Comparison of ENCODE assay signal across 18 cellular contexts in the genomic region with DNA sequence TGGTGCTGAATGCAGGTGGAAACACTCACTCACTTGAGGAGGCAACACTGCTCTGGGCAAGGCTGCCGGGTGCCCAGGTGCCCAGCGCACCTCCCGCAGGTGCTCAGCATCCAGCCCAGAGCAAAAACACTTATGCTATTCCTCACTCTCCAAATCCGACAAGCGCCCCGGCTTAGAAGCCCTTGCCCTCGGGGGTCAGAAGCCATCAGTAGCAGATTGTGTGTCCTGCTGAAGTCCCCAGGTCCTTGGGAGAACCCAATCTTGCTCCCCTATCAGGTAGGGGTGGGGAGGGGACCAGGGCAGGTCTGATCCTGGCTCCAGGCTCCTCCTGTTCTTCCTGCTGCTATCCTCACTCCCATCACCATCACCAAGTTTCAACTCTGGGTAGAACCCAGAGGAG. TPM values are rescaled to one million over a fixed set of nuclear protein-coding genes. Genes with fewer than 3 reads are reported as not detected.
A peak's percentile ranks its signal among the peaks of the same experiment; 100 is the strongest.
DNase-seq lines count a peak whose midpoint lies in the region; ATAC-seq and TF ChIP-seq lines count a peak whose summit lies in the region.
"Had no signal": no experiment of that assay in that cellular context is flagged by ENCODE, and none has a peak within 500 bp of the region (broad histone marks: within the 10 kb centered on the region; RNA-seq: fewer than 3 reads in every experiment).

No MANE protein-coding gene starts in this region.

- H3K36me3 ChIP-seq in RWPE2 (ENCODE audit: low read depth) (peaks cover 59% of the 10 kb centered on the region), neutrophil (peaks cover 100% of the 10 kb centered on the region), tibial artery (peaks cover 71 to 91% (median 74%) of the 10 kb centered on the region in 3 donors), stomach (peaks cover 72 to 92% (median 91%) of the 10 kb centered on the region in 4 donors)

- H3K4me1 Mint-ChIP-seq in activated naive CD8-positive, alpha-beta T cell treated with anti-CD3 and anti-CD28 coated beads, Interleukin-2, amount 10 ng/mL, durations not matched to agents 7 days and 5 days, result no peaks in the 10 kb centered on the region
- H3K4me1 Mint-ChIP-seq in activated naive CD8-positive, alpha-beta T cell treated with anti-CD3 and anti-CD28 coated beads for 36 hours, result no peaks in the 10 kb centered on the region

- TF ChIP-seq POLR2A in stomach (IDR thresholded peaks at IDR 0.05), result no peak

- no peak overlapping the region for H3K27ac Mint-ChIP-seq in activated naive CD8-positive, alpha-beta T cell treated with anti-CD3 and anti-CD28 coated beads, Interleukin-2, amount 10 ng/mL, durations not matched to agents 7 days and 5 days
- H3K27ac Mint-ChIP-seq in activated naive CD8-positive, alpha-beta T cell treated with anti-CD3 and anti-CD28 coated beads for 36 hours, result no peak overlapping the region

- no peak overlapping the region for H3K27ac ChIP-seq in RWPE2 (ENCODE audit: poor library complexity, severe bottlenecking)
- H3K27ac ChIP-seq in neutrophil, result peak overlapping the region; percentile 14
- H3K27ac ChIP-seq in tibial artery, result no peak overlapping the region
- no peak overlapping the region for H3K27ac ChIP-seq in stomach
- H3K27ac ChIP-seq: KMS-11, SJSA1 had no signal

- H3K9me3 ChIP-seq in RWPE2 (ENCODE audit: severe bottlenecking), result no peaks in the 10 kb centered on the region
- H3K9me3 ChIP-seq in neutrophil, result no peaks in the 10 kb centered on the region
- no peaks in the 10 kb centered on the region for H3K9me3 ChIP-seq in tibial artery
- H3K9me3 ChIP-seq in stomach, result no peaks in the 10 kb centered on the region
- H3K9me3 ChIP-seq: SJSA1 had no signal

- no peak overlapping the region for H3K4me3 ChIP-seq in RWPE2 (ENCODE audit: severe bottlenecking)
- H3K4me3 ChIP-seq in neutrophil (ENCODE audit: low read depth in 1 of 2, low read length in 1 of 2), result no peak overlapping the region
- no peak overlapping the region for H3K4me3 ChIP-seq in tibial artery
- H3K4me3 ChIP-seq in stomach, result no peak overlapping the region
- H3K4me3 ChIP-seq: SJSA1 had no signal

- H3K4me1 ChIP-seq in RWPE2 (ENCODE audit: insufficient read depth, poor library complexity, severe bottlenecking) (no peaks in the 10 kb centered on the region), neutrophil (ENCODE audit: control insufficient read depth in 1 of 2, insufficient read depth in 1 of 2, low read depth in 1 of 2, low read length in 1 of 2) (no peaks in the 10 kb centered on the region), tibial artery (no peaks in the 10 kb centered on the region), stomach (peaks cover 0 to 13% (median 3%) of the 10 kb centered on the region in 4 donors)
- H3K4me1 ChIP-seq: SJSA1 had no signal

- DNase-seq in activated naive CD8-positive, alpha-beta T cell treated with anti-CD3 and anti-CD28 coated beads, Interleukin-2, amount 10 ng/mL, durations not matched to agents 7 days and 5 days, result peak; percentile 15
- no peak for DNase-seq in activated naive CD8-positive, alpha-beta T cell treated with anti-CD3 and anti-CD28 coated beads for 36 hours
- peak; percentile 42 for DNase-seq in RWPE2 (ENCODE audit: low spot score)
- peak; percentile 9 to 46 for DNase-seq in tibial artery
- DNase-seq in stomach, result no peak
- no peak for DNase-seq in DMS 273 treated with DMSO at 0.1 percent for 48 hours (lab: John Stamatoyannopoulos, UW)
- no peak for DNase-seq in kidney tubule cell (ENCODE audit: low spot score)
- DNase-seq: C1 segment of cervical spinal cord, DND-41, H9, NCI-H1436 treated with DMSO at 0.1 percent for 48 hours, NCI-H2029, NCI-H345, NCI-H524 treated with DMSO at 0.1 percent for 48 hours, PC-3 had no signal

- intact Hi-C loops in tibial artery (cut with DNase I; ENCODE audit: low total_unique reads), result no loop called here
- intact Hi-C loops in stomach (cut with DNase I; ENCODE audit: low total_unique reads), result no loop called here

- no peaks in the 10 kb centered on the region for H3K27me3 Mint-ChIP-seq in activated naive CD8-positive, alpha-beta T cell treated with anti-CD3 and anti-CD28 coated beads, Interleukin-2, amount 10 ng/mL, durations not matched to agents 7 days and 5 days
- H3K27me3 Mint-ChIP-seq in activated naive CD8-positive, alpha-beta T cell treated with anti-CD3 and anti-CD28 coated beads for 36 hours, result no peaks in the 10 kb centered on the region

- H3K4me3 Mint-ChIP-seq in activated naive CD8-positive, alpha-beta T cell treated with anti-CD3 and anti-CD28 coated beads, Interleukin-2, amount 10 ng/mL, durations not matched to agents 7 days and 5 days, result no peak overlapping the region
- H3K4me3 Mint-ChIP-seq in activated naive CD8-positive, alpha-beta T cell treated with anti-CD3 and anti-CD28 coated beads for 36 hours, result no peak overlapping the region
- H3K4me3 Mint-ChIP-seq: H9 had no signal

- no peak for ATAC-seq in activated naive CD8-positive, alpha-beta T cell treated with anti-CD3 and anti-CD28 coated beads, Interleukin-2, amount 10 ng/mL, durations not matched to agents 7 days and 5 days (ENCODE audit: low read depth)
- ATAC-seq in RWPE2 (ENCODE audit: low read depth), result no peak
- ATAC-seq: PC-3 had no signal

- no peaks in the 10 kb centered on the region for H3K9me3 Mint-ChIP-seq in activated naive CD8-positive, alpha-beta T cell treated with anti-CD3 and anti-CD28 coated beads, Interleukin-2, amount 10 ng/mL, durations not matched to agents 7 days and 5 days
- no peaks in the 10 kb centered on the region for H3K9me3 Mint-ChIP-seq in activated naive CD8-positive, alpha-beta T cell treated with anti-CD3 and anti-CD28 coated beads for 36 hours
- H3K9me3 Mint-ChIP-seq: H9 had no signal

- POLR2A ChIA-PET in activated naive CD8-positive, alpha-beta T cell treated with anti-CD3 and anti-CD28 coated beads, Interleukin-2, amount 10 ng/mL, durations not matched to agents 7 days and 5 days (lab: Charles Lee), result no interaction called here

- TF ChIP-seq EP300 in stomach (IDR thresholded peaks at IDR 0.05), result no peak

- WGBS in stomach, 5 donors, result 85 to 93% (median 87%) methylated on average over 3 to 7 of the region's 7 CpGs

- H3K36me3 Mint-ChIP-seq in activated naive CD8-positive, alpha-beta T cell treated with anti-CD3 and anti-CD28 coated beads, Interleukin-2, amount 10 ng/mL, durations not matched to agents 7 days and 5 days, result peaks cover 23% of the 10 kb centered on the region
- peaks cover 14% of the 10 kb centered on the region for H3K36me3 Mint-ChIP-seq in activated naive CD8-positive, alpha-beta T cell treated with anti-CD3 and anti-CD28 coated beads for 36 hours

- TF ChIP-seq CTCF in RWPE2 (IDR thresholded peaks at IDR 0.05; ENCODE audit: poor library complexity, severe bottlenecking) (no peak), neutrophil (IDR thresholded peaks at IDR 0.05) (no peak), tibial artery (IDR thresholded peaks at IDR 0.05) (no peak), stomach (IDR thresholded peaks at IDR 0.05) (no peak)

- no peaks in the 10 kb centered on the region for H3K27me3 ChIP-seq in RWPE2 (ENCODE audit: insufficient read depth, poor library complexity, severe bottlenecking)
- H3K27me3 ChIP-seq in neutrophil, result no peaks in the 10 kb centered on the region
- no peaks in the 10 kb centered on the region for H3K27me3 ChIP-seq in tibial artery
- no peaks in the 10 kb centered on the region for H3K27me3 ChIP-seq in stomach
- H3K27me3 ChIP-seq: SJSA1 had no signal

RNA-seq across cellular contexts. Expression of a gene that starts 46.7 kb away (rescaled TPM):
- total RNA-seq in activated naive CD8-positive, alpha-beta T cell treated with anti-CD3 and anti-CD28 coated beads, Interleukin-2, amount 10 ng/mL, durations not matched to agents 7 days and 5 days, result 10 to 100 TPM; 80.5 to 87.9 TPM
- 10 to 100 TPM; 70.8 to 71.6 TPM for total RNA-seq in activated naive CD8-positive, alpha-beta T cell treated with anti-CD3 and anti-CD28 coated beads for 36 hours
- total RNA-seq in stomach, result 100 to 1,000 TPM in 3 of 5 donors, 10 to 100 TPM in 2; 18.9 to 186 (median 103) TPM
- 10 to 100 TPM; 13.3 to 21.5 (median 21.0) TPM for polyA plus RNA-seq in stomach

Comparison
In these comparisons a context has a peak if more than half of its experiments do, and no peak if none do; other contexts are left out.
1. DNase-seq: peak in activated naive CD8-positive, alpha-beta T cell treated with anti-CD3 and anti-CD28 coated beads, Interleukin-2, amount 10 ng/mL, durations not matched to agents 7 days and 5 days (single experiment), RWPE2 (single experiment) and tibial artery (2 of 2); none in activated naive CD8-positive, alpha-beta T cell treated with anti-CD3 and anti-CD28 coated beads for 36 hours (single experiment), stomach (single experiment), DMS 273 treated with DMSO at 0.1 percent for 48 hours (single experiment) and kidney tubule cell (single experiment).